In the genomic region with DNA sequence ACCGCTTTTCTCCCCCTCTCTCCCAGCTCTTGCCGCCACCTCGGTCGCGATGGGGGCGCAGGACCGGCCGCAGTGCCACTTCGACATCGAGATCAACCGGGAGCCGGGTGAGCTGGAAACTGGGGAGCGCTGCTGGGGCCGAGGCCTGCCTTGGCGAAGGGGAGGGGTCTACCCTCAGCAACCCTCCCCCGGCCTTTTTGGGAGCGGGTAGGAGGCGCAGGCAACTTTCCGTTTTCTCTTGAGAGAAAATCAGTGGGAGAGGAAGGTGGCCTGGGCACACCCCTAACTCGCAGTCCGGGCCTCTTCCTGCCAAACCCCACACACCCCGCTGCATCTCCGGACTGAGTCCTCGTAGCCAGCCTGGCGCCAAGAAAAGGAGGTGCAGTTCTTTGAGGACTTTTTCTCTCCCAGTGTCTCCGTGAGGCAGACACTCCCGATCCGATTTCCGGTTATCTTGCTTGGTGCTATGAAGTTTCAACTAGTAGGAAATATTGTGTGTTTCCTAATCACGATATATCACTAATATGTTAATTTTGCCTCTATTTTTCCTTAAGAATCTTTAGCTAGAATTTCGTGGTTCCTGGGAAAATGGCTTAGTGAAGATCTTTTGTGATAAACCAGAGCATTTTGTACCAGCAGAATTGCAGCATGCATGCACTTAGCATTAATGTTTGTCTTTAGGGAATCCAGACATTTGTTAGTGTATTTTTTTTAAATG, we compare ENCODE assay signal across 8 cellular contexts.
DNase-seq lines count a peak whose midpoint lies in the region; ATAC-seq lines count a peak whose summit lies in the region.

No MANE protein-coding gene starts in this region.

- ATAC-seq in GM21390 (IDR thresholded peaks at IDR 0.05; ENCODE audit: unreplicated experiment), result peak; percentile 25

- peak overlapping the region; percentile 83 for H3K27ac Mint-ChIP-seq in T-helper 1 cell treated with Interleukin-12 subunit alpha and Interleukin-12 subunit beta and Interleukin-4 antibody, amounts not matched to agents 30 μg/mL and 1 μg/mL, for 36 hours

- peaks cover 23% of the 10 kb centered on the region for H3K36me3 Mint-ChIP-seq in T-helper 1 cell treated with Interleukin-12 subunit alpha and Interleukin-12 subunit beta and Interleukin-4 antibody, amounts not matched to agents 30 μg/mL and 1 μg/mL, for 36 hours (ENCODE audit: low read depth)

- peaks cover 5% of the 10 kb centered on the region for H3K9me3 Mint-ChIP-seq in T-helper 1 cell treated with Interleukin-12 subunit alpha and Interleukin-12 subunit beta and Interleukin-4 antibody, amounts not matched to agents 30 μg/mL and 1 μg/mL, for 36 hours

- DNase-seq in GF-D8 (lab: John Stamatoyannopoulos, UW), result peak; percentile 66
- peak in 64 of 76 experiments; percentile 2 to 76 (median 57) for DNase-seq in HUDEP-2 (lab: John Stamatoyannopoulos, UW; ENCODE audit: unreplicated experiment in 76 of 76)
- DNase-seq in cerebellar cortex (ENCODE audit: low spot score), result peak; percentile 68
- DNase-seq in kidney tubule cell (ENCODE audit: low spot score), result peak; percentile 68
- peak in 3 of 4 experiments; percentile 28 to 56 (median 30) for DNase-seq in stimulated activated CD4-positive, alpha-beta T cell treated with anti-CD3 and anti-CD28 coated beads, Interleukin-1b, Interleukin-23, amount 100 ng/mL, for 24 hours (ENCODE audit: low read depth in 4 of 4, low spot score in 1 of 4)
- no peak for DNase-seq in COLO829 (ENCODE audit: low spot score)

- no peaks in the 10 kb centered on the region for H3K27me3 Mint-ChIP-seq in T-helper 1 cell treated with Interleukin-12 subunit alpha and Interleukin-12 subunit beta and Interleukin-4 antibody, amounts not matched to agents 30 μg/mL and 1 μg/mL, for 36 hours (ENCODE audit: low read depth)

- peaks cover 33% of the 10 kb centered on the region for H3K4me1 Mint-ChIP-seq in T-helper 1 cell treated with Interleukin-12 subunit alpha and Interleukin-12 subunit beta and Interleukin-4 antibody, amounts not matched to agents 30 μg/mL and 1 μg/mL, for 36 hours (ENCODE audit: low read depth)

- H3K4me3 Mint-ChIP-seq in T-helper 1 cell treated with Interleukin-12 subunit alpha and Interleukin-12 subunit beta and Interleukin-4 antibody, amounts not matched to agents 30 μg/mL and 1 μg/mL, for 36 hours, result peak overlapping the region; percentile 91
